In genomic region chr16:64910351-64910750, GRCh38 we compare ENCODE assay signal across 1 cellular context.
TF ChIP-seq lines count a peak whose summit lies in the region.

No MANE protein-coding gene starts in this region.

TF ChIP-seq in IMR-90, 13 proteins besides CTCF, POLR2A, EP300 and RAD21 (continued from another document):
- no peak for TF ChIP-seq ELK1 (IDR thresholded peaks at IDR 0.05; ENCODE audit: borderline replicate concordance, low read depth, low read length)
